In genomic region chr7:36360244-36360643, GRCh38 we compare ENCODE assay signal across 24 cellular contexts. TPM values are rescaled to one million over a fixed set of nuclear protein-coding genes. Genes with fewer than 3 reads are reported as not detected.
DNase-seq lines count a peak whose midpoint lies in the region; TF ChIP-seq lines count a peak whose summit lies in the region.
"Had no signal": no experiment of that assay in that cellular context is flagged by ENCODE, and none has a peak within 500 bp of the region (broad histone marks: within the 10 kb centered on the region; RNA-seq: fewer than 3 reads in every experiment).

No MANE protein-coding gene starts in this region.

- no peaks in the 10 kb centered on the region for H3K79me2 ChIP-seq in neural progenitor cell (ENCODE audit: low read depth)

- H3K9ac ChIP-seq in neural progenitor cell, result no peak overlapping the region

- POLR2A ChIA-PET in HEK293 (lab: Yijun Ruan, JAX) (interaction anchor here (1.2 kb wide), 1 partner anchor 30 kb away, joined by 3 read pairs; the partner anchor contains the start of gene ANLN), RWPE1 (lab: Yijun Ruan, JAX; ENCODE audit: low non-redundant PET) (no interaction called here), Caco-2 (lab: Charles Lee) (no interaction called here)

- CTCF ChIA-PET in HEK293 (lab: Yijun Ruan, JAX), result interaction anchor here (1.0 kb wide), 1 partner anchor 29 kb away, joined by 3 read pairs; no protein-coding TSS in a partner anchor
- CTCF ChIA-PET in RWPE1 (lab: Yijun Ruan, JAX), result no interaction called here
- CTCF ChIA-PET in Calu3 (lab: Charles Lee), result interaction anchor here (0.6 kb wide), 1 partner anchor 61 kb away, joined by 3 read pairs; no protein-coding TSS in a partner anchor
- CTCF ChIA-PET in Caco-2 (lab: Charles Lee), result no interaction called here

- H3K27me3 Mint-ChIP-seq in neural progenitor cell (ENCODE audit: insufficient read depth, low read depth), result no peaks in the 10 kb centered on the region
- no peaks in the 10 kb centered on the region for H3K27me3 Mint-ChIP-seq in Calu3 (ENCODE audit: unreplicated experiment)
- H3K27me3 Mint-ChIP-seq in Caco-2 (ENCODE audit: insufficient read depth, unreplicated experiment), result no peaks in the 10 kb centered on the region

- H3K9me3 Mint-ChIP-seq in neural progenitor cell (no peaks in the 10 kb centered on the region), Calu3 (ENCODE audit: low read depth, unreplicated experiment) (no peaks in the 10 kb centered on the region), Caco-2 (ENCODE audit: unreplicated experiment) (no peaks in the 10 kb centered on the region)
- H3K9me3 Mint-ChIP-seq: activated CD4-positive, alpha-beta T cell treated with anti-CD3 and anti-CD28 coated beads, Interleukin-2, amount 10 ng/mL, durations not matched to agents 7 days and 5 days; activated naive CD4-positive, alpha-beta T cell treated with anti-CD3 and anti-CD28 coated beads, Interleukin-2, amount 10 ng/mL, durations not matched to agents 7 days and 5 days; stimulated activated effector memory CD8-positive, alpha-beta T cell treated with anti-CD3 and anti-CD28 coated beads, Interleukin-12 subunit alpha, Interleukin-12 subunit beta, amount 100 ng/mL, for 72 hours; T-helper 2 cell treated with Interferon-gamma antibody and Interleukin-4, amounts not matched to agents 5 μg/mL and 100 μg/mL, for 36 hours had no signal

- no peak for TF ChIP-seq POLR2A in breast epithelium (IDR thresholded peaks at IDR 0.05)

- H3K4me3 ChIP-seq in HEK293 (ENCODE audit: low read depth, low read length) (no peak overlapping the region), neural progenitor cell (no peak overlapping the region), breast epithelium (no peak overlapping the region), Caco-2 (ENCODE audit: low read depth, low read length) (no peak overlapping the region)
- H3K4me3 ChIP-seq: smooth muscle cell, upper lobe of right lung had no signal

- H3K36me3 Mint-ChIP-seq in neural progenitor cell (peaks cover 16% of the 10 kb centered on the region), Calu3 (ENCODE audit: insufficient read depth, unreplicated experiment) (peaks cover 4% of the 10 kb centered on the region), Caco-2 (ENCODE audit: insufficient read depth, unreplicated experiment) (no peaks in the 10 kb centered on the region)
- H3K36me3 Mint-ChIP-seq: activated naive CD4-positive, alpha-beta T cell treated with anti-CD3 and anti-CD28 coated beads, Interleukin-2, amount 10 ng/mL, durations not matched to agents 7 days and 5 days; CD14-positive monocyte; stimulated activated effector memory CD8-positive, alpha-beta T cell treated with anti-CD3 and anti-CD28 coated beads, Interleukin-12 subunit alpha, Interleukin-12 subunit beta, amount 100 ng/mL, for 72 hours had no signal

- H2AFZ ChIP-seq in neural progenitor cell (replicated peaks), result no peak overlapping the region

- H3K36me3 ChIP-seq in HEK293 (ENCODE audit: control insufficient read depth in 2 of 2, insufficient read depth in 1 of 2, low read length in 2 of 2), result peaks cover 0 to 3% of the 10 kb centered on the region in 2 experiments; a peak in 1 of 3 replicates
- H3K36me3 ChIP-seq in neural progenitor cell, result no peaks in the 10 kb centered on the region
- no peaks in the 10 kb centered on the region for H3K36me3 ChIP-seq in breast epithelium
- no peaks in the 10 kb centered on the region for H3K36me3 ChIP-seq in Caco-2 (ENCODE audit: control insufficient read depth, insufficient read depth, low read length)
- H3K36me3 ChIP-seq: upper lobe of right lung had no signal

- TF ChIP-seq CTCF in HEK293 (tag by site-specific recombination; IDR thresholded peaks at IDR 0.05) (no peak), neural progenitor cell (IDR thresholded peaks at IDR 0.05) (no peak), breast epithelium (IDR thresholded peaks at IDR 0.05) (no peak), RWPE1 (conservative IDR thresholded peaks at IDR 0.05; ENCODE audit: low read depth) (no peak), Calu3 (IDR thresholded peaks at IDR 0.05; ENCODE audit: unreplicated experiment) (no peak), Caco-2 (IDR thresholded peaks at IDR 0.05; ENCODE audit: insufficient read depth in 1 of 2, low read depth in 1 of 2, low read length in 1 of 2, severe bottlenecking in 1 of 2, unreplicated experiment in 1 of 2) (no peak)

- H3K4me2 ChIP-seq in neural progenitor cell, result peak overlapping the region; percentile 48
- H3K4me2 ChIP-seq: smooth muscle cell had no signal

- BruUV-seq in Calu3 (replicated peaks; lab: Mats Ljungman, UMichigan) (no TSS peak), Caco-2 (replicated peaks; lab: Mats Ljungman, UMichigan) (no TSS peak)

- H3F3A ChIP-seq in neural progenitor cell (ENCODE audit: low read depth), result no peaks in the 10 kb centered on the region

- intact Hi-C loops in breast epithelium (cut with DNase I; ENCODE audit: low total_unique reads) (no loop called here), Calu3 (cut with micrococcal nuclease; ENCODE audit: unreplicated experiment) (no loop called here), Caco-2 (cut with micrococcal nuclease; ENCODE audit: unreplicated experiment) (no loop called here)

- H3K27ac Mint-ChIP-seq in neural progenitor cell (no peak overlapping the region), Calu3 (ENCODE audit: unreplicated experiment) (no peak overlapping the region), Caco-2 (ENCODE audit: unreplicated experiment) (no peak overlapping the region)
- H3K27ac Mint-ChIP-seq: activated CD4-positive, alpha-beta T cell treated with anti-CD3 and anti-CD28 coated beads, Interleukin-2, amount 10 ng/mL, durations not matched to agents 7 days and 5 days; activated naive CD4-positive, alpha-beta T cell treated with anti-CD3 and anti-CD28 coated beads, Interleukin-2, amount 10 ng/mL, durations not matched to agents 7 days and 5 days; CD14-positive monocyte; stimulated activated effector memory CD8-positive, alpha-beta T cell treated with anti-CD3 and anti-CD28 coated beads, Interleukin-12 subunit alpha, Interleukin-12 subunit beta, amount 100 ng/mL, for 72 hours; T-helper 2 cell treated with Interferon-gamma antibody and Interleukin-4, amounts not matched to agents 5 μg/mL and 100 μg/mL, for 36 hours had no signal

- H3K4me3 Mint-ChIP-seq in neural progenitor cell, result no peak overlapping the region
- H3K4me3 Mint-ChIP-seq in Calu3 (ENCODE audit: low read depth, unreplicated experiment), result no peak overlapping the region
- H3K4me3 Mint-ChIP-seq in Caco-2 (ENCODE audit: unreplicated experiment), result no peak overlapping the region
- H3K4me3 Mint-ChIP-seq: activated CD4-positive, alpha-beta T cell treated with anti-CD3 and anti-CD28 coated beads, Interleukin-2, amount 10 ng/mL, durations not matched to agents 7 days and 5 days; activated naive CD4-positive, alpha-beta T cell treated with anti-CD3 and anti-CD28 coated beads, Interleukin-2, amount 10 ng/mL, durations not matched to agents 7 days and 5 days; CD14-positive monocyte; stimulated activated effector memory CD8-positive, alpha-beta T cell treated with anti-CD3 and anti-CD28 coated beads, Interleukin-12 subunit alpha, Interleukin-12 subunit beta, amount 100 ng/mL, for 72 hours; T-helper 2 cell treated with Interferon-gamma antibody and Interleukin-4, amounts not matched to agents 5 μg/mL and 100 μg/mL, for 36 hours had no signal

- DNase-seq in NCI-H524 (lab: John Stamatoyannopoulos, UW) (peak; percentile 93 to 98), cerebellum (ENCODE audit: low spot score) (peak; percentile 70), neural progenitor cell (ENCODE audit: low spot score) (peak; percentile 54), breast epithelium (ENCODE audit: low spot score in 2 of 2) (no peak), RWPE1 (ENCODE audit: low spot score) (no peak), Calu3 (no peak), Caco-2 (no peak)
- DNase-seq: activated CD4-positive, alpha-beta T cell treated with anti-CD3 and anti-CD28 coated beads, Interleukin-2, amount 10 ng/mL, durations not matched to agents 7 days and 5 days; activated naive CD4-positive, alpha-beta T cell treated with anti-CD3 and anti-CD28 coated beads, Interleukin-2, amount 10 ng/mL, durations not matched to agents 7 days and 5 days; GOT3; left colon; mesenchymal stem cell; NCI-H1092; NCI-H2029 treated with DMSO at 0.1 percent for 48 hours; NCI-H526 treated with DMSO at 0.1 percent for 48 hours; occipital lobe; substantia nigra; upper lobe of right lung had no signal

- H3K4me1 ChIP-seq in HEK293 (ENCODE audit: control insufficient read depth, insufficient read depth, low read length), result no peaks in the 10 kb centered on the region
- H3K4me1 ChIP-seq in neural progenitor cell, result peaks cover 24% of the 10 kb centered on the region
- H3K4me1 ChIP-seq in breast epithelium, result no peaks in the 10 kb centered on the region
- H3K4me1 ChIP-seq in Caco-2, result no peaks in the 10 kb centered on the region
- H3K4me1 ChIP-seq: upper lobe of right lung had no signal

- peaks cover 80% of the 10 kb centered on the region for H3K27me3 ChIP-seq in neural progenitor cell
- no peaks in the 10 kb centered on the region for H3K27me3 ChIP-seq in breast epithelium
- no peaks in the 10 kb centered on the region for H3K27me3 ChIP-seq in Caco-2 (replicated peaks; ENCODE audit: control insufficient read depth, insufficient read depth, low read length)
- H3K27me3 ChIP-seq: upper lobe of right lung had no signal

- H3K4me1 Mint-ChIP-seq in neural progenitor cell (peaks cover 22% of the 10 kb centered on the region), Calu3 (ENCODE audit: low read depth, unreplicated experiment) (peaks cover 7% of the 10 kb centered on the region), Caco-2 (ENCODE audit: low read depth, unreplicated experiment) (no peaks in the 10 kb centered on the region)
- H3K4me1 Mint-ChIP-seq: activated CD4-positive, alpha-beta T cell treated with anti-CD3 and anti-CD28 coated beads, Interleukin-2, amount 10 ng/mL, durations not matched to agents 7 days and 5 days; activated naive CD4-positive, alpha-beta T cell treated with anti-CD3 and anti-CD28 coated beads, Interleukin-2, amount 10 ng/mL, durations not matched to agents 7 days and 5 days; CD14-positive monocyte; stimulated activated effector memory CD8-positive, alpha-beta T cell treated with anti-CD3 and anti-CD28 coated beads, Interleukin-12 subunit alpha, Interleukin-12 subunit beta, amount 100 ng/mL, for 72 hours had no signal

- peaks cover 4% of the 10 kb centered on the region for H4K20me1 ChIP-seq in neural progenitor cell (ENCODE audit: low read depth)

- H3K9me3 ChIP-seq in HEK293 (ENCODE audit: control insufficient read depth, insufficient read depth, low read depth, low read length) (no peaks in the 10 kb centered on the region), neural progenitor cell (ENCODE audit: low read depth) (no peaks in the 10 kb centered on the region), breast epithelium (no peaks in the 10 kb centered on the region), Caco-2 (no peaks in the 10 kb centered on the region)
- H3K9me3 ChIP-seq: upper lobe of right lung had no signal

- no peak overlapping the region for H3K27ac ChIP-seq in HEK293 (ENCODE audit: extremely low read depth, low read depth, low read length)
- no peak overlapping the region for H3K27ac ChIP-seq in neural progenitor cell
- no peak overlapping the region for H3K27ac ChIP-seq in breast epithelium
- no peak overlapping the region for H3K27ac ChIP-seq in RWPE1
- H3K27ac ChIP-seq: upper lobe of right lung, VCaP had no signal

RNA-seq across cellular contexts. Expression of gene ANLN, which starts 29.4 kb away (rescaled TPM):
- total RNA-seq in cerebellum, result 9.8 TPM
- total RNA-seq in neural progenitor cell (ENCODE audit: low replicate concordance), result 117 and 176 TPM in 2 replicates
- 1 to 10 TPM; 2.3 to 5.4 (median 5.0) TPM for total RNA-seq in breast epithelium
- 207 and 274 TPM in 2 replicates for total RNA-seq in Calu3 (2022)
- total RNA-seq in Caco-2 (2022), result 105 and 106 TPM in 2 replicates

Comparison
In these comparisons a context has a peak if more than half of its experiments do, and no peak if none do; other contexts are left out.
1. DNase-seq: peak in NCI-H524 (2 of 2), cerebellum (single experiment) and neural progenitor cell (single experiment); none in breast epithelium (0 of 2), RWPE1 (single experiment), Calu3 (single experiment) and Caco-2 (0 of 2).
2. CTCF ChIA-PET loops: an anchor here in HEK293 (1.0 kb wide) and Calu3 (0.6 kb wide); none called in RWPE1 and Caco-2.